ENCODE assay signal across 15 cellular contexts in genomic region chr11:68329993-68330699, GRCh38. TPM values are rescaled to one million over a fixed set of nuclear protein-coding genes. Genes with fewer than 3 reads are reported as not detected.
DNase-seq lines count a peak whose midpoint lies in the region; ATAC-seq and TF ChIP-seq lines count a peak whose summit lies in the region.
"Had no signal": no experiment of that assay in that cellular context is flagged by ENCODE, and none has a peak within 500 bp of the region (broad histone marks: within the 10 kb centered on the region; RNA-seq: fewer than 3 reads in every experiment).

No MANE protein-coding gene starts in this region.

- H3K4me1 ChIP-seq in liver (ENCODE audit: control insufficient read depth in 4 of 4, insufficient read depth in 4 of 4, low read length in 3 of 4) (peaks cover 42 to 86% (median 75%) of the 10 kb centered on the region in 4 donors), spleen (peaks cover 24 to 68% (median 55%) of the 10 kb centered on the region in 6 donors)

- no peak for DNase-seq in chondrocyte (ENCODE audit: low spot score)
- DNase-seq in spleen = no peak
- no peak for DNase-seq in GM10248 (ENCODE audit: extremely low spot score)
- DNase-seq in A172 (ENCODE audit: low spot score) = no peak
- no peak for DNase-seq in HK-2 (ENCODE audit: unreplicated experiment)
- DNase-seq: activated B cell treated with CpG ODN at 0.5 μM for 24 hours, hippocampal formation, NCI-H2171, RPMI8226, thyroid gland had no signal

- intact Hi-C loops in spleen (cut with DNase I; ENCODE audit: low total_unique reads) = no loop called here

- POLR2A ChIA-PET in GM10248 (lab: Yijun Ruan, JAX) = no interaction called here

- no peaks in the 10 kb centered on the region for H3K36me3 Mint-ChIP-seq in chondrocyte (ENCODE audit: low read depth)

- H3K4me1 Mint-ChIP-seq in chondrocyte (ENCODE audit: low read depth) = peaks cover 37% of the 10 kb centered on the region

- no peak for TF ChIP-seq CTCF in chondrocyte (IDR thresholded peaks at IDR 0.05)
- no peak for TF ChIP-seq CTCF in liver (IDR thresholded peaks at IDR 0.05; ENCODE audit: low read depth, low read length, missing input control)
- no peak for TF ChIP-seq CTCF in spleen (IDR thresholded peaks at IDR 0.05 in 8 of 11, conservative IDR thresholded peaks at IDR 0.05 in 3 of 11)
- TF ChIP-seq CTCF in GM10248 (IDR thresholded peaks at IDR 0.05; ENCODE audit: control extremely low read depth, extremely low read depth, low read depth, missing control alignments) = no peak

- ATAC-seq in GM21529 (IDR thresholded peaks at IDR 0.05; ENCODE audit: unreplicated experiment) = no peak
- ATAC-seq: K562 had no signal

- no peaks in the 10 kb centered on the region for H3K36me3 ChIP-seq in KOPT-K1 (ENCODE audit: insufficient read depth, low read length)
- no peaks in the 10 kb centered on the region for H3K36me3 ChIP-seq in liver (ENCODE audit: control insufficient read depth in 4 of 4, insufficient read depth in 3 of 4, low read depth in 1 of 4, low read length in 3 of 4)
- no peaks in the 10 kb centered on the region for H3K36me3 ChIP-seq in spleen
- H3K36me3 ChIP-seq: thyroid gland had no signal

- H3K27ac Mint-ChIP-seq in chondrocyte (ENCODE audit: unreplicated experiment) = peak overlapping the region; percentile 51
- H3K27ac Mint-ChIP-seq: activated B cell treated with CpG ODN at 0.5 μM for 24 hours; activated T-helper 2 cell treated with anti-CD3 and anti-CD28 coated beads, Interferon-gamma antibody, Interleukin-2, Interleukin-4, amounts not matched to agents 10 μg/mL and 5 μg/mL and 100 μg/mL, durations not matched to agents 14 hours and 24 hours and 36 hours had no signal

- peak overlapping the region in 1 of 2 donors; percentile 6 for H3K9ac ChIP-seq in liver (ENCODE audit: low read depth in 1 of 2, low read length in 2 of 2)

- 76% methylated on average over 13 of the region's 13 CpGs for WGBS in liver
- 68 to 80% (median 75%) methylated on average over 10 to 13 of the region's 13 CpGs for WGBS in spleen, 5 donors

- TF ChIP-seq RAD21 in liver (IDR thresholded peaks at IDR 0.05) = no peak

- H3K27me3 Mint-ChIP-seq in chondrocyte (ENCODE audit: low read depth) = no peaks in the 10 kb centered on the region

- CTCF ChIA-PET in GM10248 (lab: Yijun Ruan, JAX) = no interaction called here

- H3K9me3 Mint-ChIP-seq in chondrocyte (ENCODE audit: low read depth) = no peaks in the 10 kb centered on the region
- H3K9me3 Mint-ChIP-seq: activated B cell treated with CpG ODN at 0.5 μM for 24 hours; activated T-helper 2 cell treated with anti-CD3 and anti-CD28 coated beads, Interferon-gamma antibody, Interleukin-2, Interleukin-4, amounts not matched to agents 10 μg/mL and 5 μg/mL and 100 μg/mL, durations not matched to agents 14 hours and 24 hours and 36 hours had no signal

- no peak for TF ChIP-seq POLR2A in spleen (IDR thresholded peaks at IDR 0.05)

- H3K4me3 ChIP-seq in liver (ENCODE audit: low read depth in 1 of 3, low read length in 3 of 3) (no peak overlapping the region), spleen (no peak overlapping the region)
- H3K4me3 ChIP-seq: K562, thyroid gland had no signal

- H3K27me3 ChIP-seq in liver (ENCODE audit: control insufficient read depth in 4 of 4, insufficient read depth in 4 of 4, low read length in 3 of 4) (no peaks in the 10 kb centered on the region), spleen (replicated peaks in 1 of 7) (peaks cover 0 to 15% (median 0%) of the 10 kb centered on the region in 7 donors)
- H3K27me3 ChIP-seq: thyroid gland had no signal

- no peak overlapping the region for H3K4me3 Mint-ChIP-seq in chondrocyte (ENCODE audit: unreplicated experiment)
- H3K4me3 Mint-ChIP-seq: activated B cell treated with CpG ODN at 0.5 μM for 24 hours had no signal

- H3K9me3 ChIP-seq in KOPT-K1 (ENCODE audit: insufficient read depth, low read length, poor library complexity, severe bottlenecking) (no peaks in the 10 kb centered on the region), liver (ENCODE audit: control insufficient read depth in 4 of 4, low read length in 3 of 4) (no peaks in the 10 kb centered on the region), spleen (no peaks in the 10 kb centered on the region)
- H3K9me3 ChIP-seq: thyroid gland had no signal

- peak overlapping the region; percentile 49 for H3K27ac ChIP-seq in KOPT-K1 (ENCODE audit: low read depth, low read length, poor library complexity, severe bottlenecking)
- H3K27ac ChIP-seq in liver (ENCODE audit: low read depth in 1 of 2, low read length in 2 of 2) = peak overlapping the region; percentile 52 to 77
- H3K27ac ChIP-seq in spleen = peak overlapping the region in 7 of 8 donors; percentile 16 to 83 (median 72)

TF ChIP-seq in liver, 16 proteins besides CTCF, POLR2A, EP300 and RAD21:
- TF ChIP-seq, protein P1, sequence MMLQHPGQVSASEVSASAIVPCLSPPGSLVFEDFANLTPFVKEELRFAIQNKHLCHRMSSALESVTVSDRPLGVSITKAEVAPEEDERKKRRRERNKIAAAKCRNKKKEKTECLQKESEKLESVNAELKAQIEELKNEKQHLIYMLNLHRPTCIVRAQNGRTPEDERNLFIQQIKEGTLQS (IDR thresholded peaks at IDR 0.05) = no peak
- TF ChIP-seq RXRA (IDR thresholded peaks at IDR 0.05) = peak in 1 of 2 donors; percentile 11

RNA-seq across cellular contexts. Expression of gene LRP5, which starts 17.8 kb away (rescaled TPM):
- 38.7 to 61.0 TPM (median 47.2 TPM) in 3 replicates for total RNA-seq in chondrocyte
- total RNA-seq in liver = 10 to 100 TPM; 53.8 to 99.3 TPM
- 10 to 100 TPM; 48.9 to 88.8 TPM for polyA plus RNA-seq in liver
- 10 to 100 TPM; 11.6 to 21.8 (median 17.8) TPM for total RNA-seq in spleen
- polyA plus RNA-seq in spleen = 1 to 10 TPM; 3.9 to 7.2 (median 5.6) TPM
- 13.2 and 13.7 TPM in 2 replicates for total RNA-seq in A172 (2014; rRNA removed; shearing (Covaris generic))

RNA-seq across cellular contexts. Expression of gene C11orf24, which starts 58.4 kb away (rescaled TPM):
- total RNA-seq in chondrocyte = 104 to 110 TPM (median 107 TPM) in 3 replicates
- total RNA-seq in liver = 10 to 100 TPM in 1 of 2 donors, 1 to 10 TPM in 1; 7.8 to 39.8 TPM
- 10 to 100 TPM; 24.2 to 50.3 TPM for polyA plus RNA-seq in liver
- total RNA-seq in spleen = 10 to 100 TPM; 17.4 to 36.0 (median 25.9) TPM
- polyA plus RNA-seq in spleen = 10 to 100 TPM; 15.9 to 22.1 (median 17.9) TPM
- 52.4 and 55.5 TPM in 2 replicates for total RNA-seq in A172 (2014; rRNA removed; shearing (Covaris generic))
